In genomic region chr2:187916799-187917198, GRCh38 we compare ENCODE assay signal across 19 cellular contexts.
DNase-seq lines count a peak whose midpoint lies in the region; ATAC-seq, FAIRE-seq and TF ChIP-seq lines count a peak whose summit lies in the region.
"Had no signal": no experiment of that assay in that cellular context is flagged by ENCODE, and none has a peak within 500 bp of the region (broad histone marks: within the 10 kb centered on the region; RNA-seq: fewer than 3 reads in every experiment).

No MANE protein-coding gene starts in this region.

- BruUV-seq in HepG2 (replicated peaks; lab: Mats Ljungman, UMichigan): no TSS peak

- H3K23ac ChIP-seq in mesenchymal stem cell (ENCODE audit: low read length in 2 of 2): no peak overlapping the region

- H3K9me3 ChIP-seq in right lobe of liver (no peaks in the 10 kb centered on the region), HepG2 (ENCODE audit: low read length) (no peaks in the 10 kb centered on the region), WERI-Rb-1 (ENCODE audit: severe bottlenecking) (no peaks in the 10 kb centered on the region), mesenchymal stem cell (ENCODE audit: control insufficient read depth, low read length) (no peaks in the 10 kb centered on the region)
- H3K9me3 ChIP-seq: BLaER1 had no signal

- intact Hi-C loops in right lobe of liver (cut with DNase I) (no loop called here), HepG2 (cut with micrococcal nuclease; ENCODE audit: unreplicated experiment) (no loop called here)

- no peak for TF ChIP-seq RAD21 in HepG2 (CRISPR knock-in tag; IDR thresholded peaks at IDR 0.05)

- no peaks in the 10 kb centered on the region; the same call in 1 of the 2 replicates for H4K20me1 ChIP-seq in HepG2 (ENCODE audit: insufficient read depth, low read length)
- H4K20me1 ChIP-seq: BLaER1 had no signal

- ATAC-seq in right lobe of liver (peak; percentile 37 to 72 (median 42)), HepG2 (no peak), HG03439 (IDR thresholded peaks at IDR 0.05; ENCODE audit: unreplicated experiment) (no peak), GM18867 (IDR thresholded peaks at IDR 0.05; ENCODE audit: unreplicated experiment) (no peak)
- ATAC-seq: HCT116 had no signal

- no peak overlapping the region for H4K8ac ChIP-seq in mesenchymal stem cell (ENCODE audit: low read length)

- H3K9ac ChIP-seq in HepG2 (ENCODE audit: insufficient read depth, low read depth, low read length) (no peak overlapping the region), mesenchymal stem cell (ENCODE audit: low read length) (no peak overlapping the region)
- H3K9ac ChIP-seq: BLaER1 had no signal

- DNase-seq in right lobe of liver (no peak), HepG2 (ENCODE audit: low spot score) (no peak), WERI-Rb-1 (no peak), mesenchymal stem cell (no peak)
- no peak for DNase-seq in stimulated activated naive CD4-positive, alpha-beta T cell treated with Interleukin-2 at 50 U/mL for 16 hours (lab: John Stamatoyannopoulos, UW)
- DNase-seq: 8988T; CD4-positive, alpha-beta memory T cell; DMS153; DMS79; GDM1; GOT3; H7; HFFc6 had no signal

- peak overlapping the region; percentile 19 for H2BK120ac ChIP-seq in mesenchymal stem cell (ENCODE audit: low read depth, low read length)

- TF ChIP-seq EP300 in HepG2 (IDR thresholded peaks at IDR 0.05; ENCODE audit: low read depth in 2 of 2, low read length in 2 of 2): no peak
- no peak for TF ChIP-seq EP300 in HepG2 (CRISPR knock-in tag; IDR thresholded peaks at IDR 0.05; ENCODE audit: borderline replicate concordance)

- H2BK12ac ChIP-seq in mesenchymal stem cell (ENCODE audit: low read length in 2 of 2): peak overlapping the region in 1 of 2 experiments; percentile 23

- no peak overlapping the region for H3K14ac ChIP-seq in mesenchymal stem cell (ENCODE audit: low read length in 2 of 2)

- H3K79me2 ChIP-seq in HepG2 (ENCODE audit: insufficient read depth, low read length): no peaks in the 10 kb centered on the region

- no peak overlapping the region for H4K91ac ChIP-seq in mesenchymal stem cell (ENCODE audit: low read length)

- in situ Hi-C loops in HepG2 (cut with HindIII; ENCODE audit: extremely low pct_ligation_motif_present, low pct_unique_long_range_greater_than_20kb): no loop called here

- no peak overlapping the region for H3K4ac ChIP-seq in mesenchymal stem cell (ENCODE audit: low read depth in 1 of 2, low read length in 2 of 2)

- H3K79me1 ChIP-seq in mesenchymal stem cell (replicated peaks; ENCODE audit: low read length, poor library complexity, severe bottlenecking): no peaks in the 10 kb centered on the region

- no peak for TF ChIP-seq POLR2A in right lobe of liver (IDR thresholded peaks at IDR 0.05)
- no peak for TF ChIP-seq POLR2A in HepG2 (IDR thresholded peaks at IDR 0.05; ENCODE audit: insufficient read depth in 1 of 2, low read depth in 2 of 2, low read length in 2 of 2)

- POLR2A ChIA-PET in HepG2 (lab: Yijun Ruan, JAX): no interaction called here

- CTCF ChIA-PET in HepG2 (lab: Yijun Ruan, JAX; ENCODE audit: low intra/inter-chr PET ratio, low total read pairs): no interaction called here

- H2AK5ac ChIP-seq in mesenchymal stem cell (ENCODE audit: low read length, severe bottlenecking): no peak overlapping the region

- H2BK15ac ChIP-seq in mesenchymal stem cell (ENCODE audit: low read depth, poor library complexity, severe bottlenecking): peak overlapping the region; percentile 52

- no peak overlapping the region for H2AFZ ChIP-seq in HepG2 (ENCODE audit: low read length)
- H2AFZ ChIP-seq in mesenchymal stem cell (ENCODE audit: low read depth, low read length): no peak overlapping the region

- H3K36me3 ChIP-seq in right lobe of liver (no peaks in the 10 kb centered on the region), HepG2 (replicated peaks in 1 of 2; ENCODE audit: control insufficient read depth in 1 of 2, insufficient read depth in 2 of 2, low read length in 2 of 2) (no peaks in the 10 kb centered on the region), WERI-Rb-1 (no peaks in the 10 kb centered on the region), mesenchymal stem cell (ENCODE audit: control insufficient read depth in 1 of 2, insufficient read depth in 2 of 2, low read depth in 1 of 2, low read length in 2 of 2) (no peaks in the 10 kb centered on the region)
- H3K36me3 ChIP-seq: BLaER1 had no signal

- H3K27ac ChIP-seq in right lobe of liver (no peak overlapping the region), HepG2 (ENCODE audit: extremely low read length, insufficient read depth, low read length) (no peak overlapping the region), WERI-Rb-1 (peak overlapping the region; percentile 46; the same call in 1 of the 2 replicates), mesenchymal stem cell (ENCODE audit: low read length, poor library complexity, severe bottlenecking) (no peak overlapping the region)
- H3K27ac ChIP-seq: BLaER1 had no signal

- H3K4me2 ChIP-seq in HepG2 (ENCODE audit: low read depth, low read length) (no peak overlapping the region), mesenchymal stem cell (ENCODE audit: low read length, poor library complexity, severe bottlenecking) (no peak overlapping the region)
- H3K4me2 ChIP-seq: BLaER1 had no signal

- H2BK5ac ChIP-seq in mesenchymal stem cell (ENCODE audit: low read depth, low read length, poor library complexity, severe bottlenecking): no peak overlapping the region

- FAIRE-seq in HepG2 (lab: Jason Lieb, UNC): no peak
- FAIRE-seq: GM12892, GM18507 had no signal

- H3K4me1 ChIP-seq in right lobe of liver (peaks cover 0 to 17% (median 5%) of the 10 kb centered on the region in 4 donors), HepG2 (ENCODE audit: insufficient read depth, low read length) (no peaks in the 10 kb centered on the region), mesenchymal stem cell (ENCODE audit: control insufficient read depth, insufficient read depth, low read depth, low read length) (no peaks in the 10 kb centered on the region)
- H3K4me1 ChIP-seq: BLaER1 had no signal

- TF ChIP-seq CTCF in right lobe of liver (IDR thresholded peaks at IDR 0.05): no peak
- no peak for TF ChIP-seq CTCF in HepG2 (CRISPR knock-in tag; IDR thresholded peaks at IDR 0.05)
- no peak for TF ChIP-seq CTCF in WERI-Rb-1 (IDR thresholded peaks at IDR 0.05; ENCODE audit: low read depth, low read length)

- no peak overlapping the region for H3K4me3 ChIP-seq in right lobe of liver
- no peak overlapping the region for H3K4me3 ChIP-seq in HepG2 (replicated peaks in 1 of 3; ENCODE audit: insufficient read depth in 1 of 3, low read depth in 2 of 3, low read length in 3 of 3)
- no peak overlapping the region for H3K4me3 ChIP-seq in WERI-Rb-1 (ENCODE audit: low read depth, low read length)
- no peak overlapping the region for H3K4me3 ChIP-seq in mesenchymal stem cell (ENCODE audit: insufficient read depth in 1 of 2, low read depth in 1 of 2, low read length in 2 of 2)
- H3K4me3 ChIP-seq: BLaER1 had no signal

- H3K27me3 ChIP-seq in right lobe of liver: no peaks in the 10 kb centered on the region
- no peaks in the 10 kb centered on the region for H3K27me3 ChIP-seq in HepG2 (ENCODE audit: control insufficient read depth in 1 of 2, insufficient read depth in 2 of 2, low read length in 2 of 2)
- no peaks in the 10 kb centered on the region for H3K27me3 ChIP-seq in WERI-Rb-1 (ENCODE audit: insufficient read depth, low read depth, severe bottlenecking)
- no peaks in the 10 kb centered on the region for H3K27me3 ChIP-seq in mesenchymal stem cell (ENCODE audit: control insufficient read depth in 1 of 2, insufficient read depth in 1 of 2, low read length in 2 of 2)
- H3K27me3 ChIP-seq: BLaER1 had no signal

- no peak overlapping the region for H3K18ac ChIP-seq in mesenchymal stem cell (ENCODE audit: low read depth in 1 of 2, low read length in 2 of 2)

- WGBS in right lobe of liver (ENCODE audit: insufficient coverage, low coverage, low lambda C conversion rate, missing lambda C conversion rate): 38% methylated on average over 1 of the region's 1 CpG
- WGBS in HepG2 (ENCODE audit: low lambda C conversion rate): 7% methylated on average over 1 of the region's 1 CpG
- 89% methylated on average over 1 of the region's 1 CpG for WGBS in mesenchymal stem cell

TF ChIP-seq in HepG2, 621 proteins besides CTCF, POLR2A, EP300 and RAD21 (continues in another document):
- TF ChIP-seq HBP1 (CRISPR knock-in tag; IDR thresholded peaks at IDR 0.05; ENCODE audit: low read depth): no peak
- no peak for TF ChIP-seq ZNF597 (CRISPR knock-in tag; IDR thresholded peaks at IDR 0.05)
- TF ChIP-seq TBL1XR1 (IDR thresholded peaks at IDR 0.05; ENCODE audit: borderline replicate concordance, low read length, partially characterized antibody): no peak
- no peak for TF ChIP-seq NFYC (CRISPR knock-in tag; IDR thresholded peaks at IDR 0.05)
- TF ChIP-seq TEAD3 (CRISPR knock-in tag; optimal IDR thresholded peaks at IDR 0.05; ENCODE audit: borderline replicate concordance): no peak
- TF ChIP-seq ATAD3A (CRISPR knock-in tag; IDR thresholded peaks at IDR 0.05): no peak
- TF ChIP-seq RBM22 (optimal IDR thresholded peaks at IDR 0.05; ENCODE audit: low read length): no peak

Comparison
In these comparisons a context has a peak if more than half of its experiments do, and no peak if none do; other contexts are left out.
1. ATAC-seq: peak in right lobe of liver (4 of 4); none in HepG2 (single experiment), HG03439 (single experiment) and GM18867 (single experiment).